Comparison of ENCODE assay signal across 8 cellular contexts in genomic region chr14:55938249-55938791, GRCh38.
A peak's percentile ranks its signal among the peaks of the same experiment; 100 is the strongest.
DNase-seq lines count a peak whose midpoint lies in the region; ATAC-seq and TF ChIP-seq lines count a peak whose summit lies in the region.
"Had no signal": no experiment of that assay in that cellular context is flagged by ENCODE, and none has a peak within 500 bp of the region (broad histone marks: within the 10 kb centered on the region; RNA-seq: fewer than 3 reads in every experiment).

No MANE protein-coding gene starts in this region.

- intact Hi-C loops in Right ventricle myocardium superior (cut with DNase I), result no loop called here

- H3K27ac ChIP-seq in VCaP, result peak overlapping the region; percentile 4; the same call in 1 of the 2 replicates
- no peak overlapping the region for H3K27ac ChIP-seq in substantia nigra (ENCODE audit: low read depth, low read length, poor library complexity, severe bottlenecking)

- ATAC-seq in Right ventricle myocardium superior (ENCODE audit: poor library complexity) (peak; percentile 93), GM21737 (IDR thresholded peaks at IDR 0.05; ENCODE audit: unreplicated experiment) (no peak)
- ATAC-seq: natural killer cell treated with Interleukin-12 subunit alpha and Interleukin-12 subunit beta and Interleukin-15 and Interleukin-18, amount 100 ng/mL, for 72 hours had no signal

- peak; percentile 8 for DNase-seq in HS-5 (ENCODE audit: low read depth)
- peak; percentile 69 for DNase-seq in Right ventricle myocardium superior
- peak in 44 of 49 donors; percentile 6 to 76 (median 48) for DNase-seq in substantia nigra (lab: John Stamatoyannopoulos, UW)
- DNase-seq in NCI-H510A treated with DMSO at 0.1 percent for 48 hours (lab: John Stamatoyannopoulos, UW), result no peak
- no peak for DNase-seq in NCI-H1436 (lab: John Stamatoyannopoulos, UW)

- no peak for TF ChIP-seq CTCF in VCaP (conservative IDR thresholded peaks at IDR 0.05)

Comparison
In these comparisons a context has a peak if more than half of its experiments do, and no peak if none do; other contexts are left out.
1. DNase-seq: peak in HS-5 (single experiment), Right ventricle myocardium superior (single experiment) and substantia nigra (44 of 49); none in NCI-H510A treated with DMSO at 0.1 percent for 48 hours (single experiment) and NCI-H1436 (single experiment).